In genomic region chr22:39097098-39098020, GRCh38 we compare ENCODE assay signal across 7 cellular contexts. TPM values are rescaled to one million over a fixed set of nuclear protein-coding genes. Genes with fewer than 3 reads are reported as not detected.
DNase-seq lines count a peak whose midpoint lies in the region; ATAC-seq, FAIRE-seq and TF ChIP-seq lines count a peak whose summit lies in the region.

APOBEC3H (plus strand) TSS chr22:39097244; CDS start chr22:39100279, 3,035 bp downstream.

- ATAC-seq in natural killer cell treated with Interleukin-12 subunit alpha and Interleukin-12 subunit beta and Interleukin-15 and Interleukin-18, amount 100 ng/mL, for 72 hours: peak; percentile 45 to 72
- no peak for ATAC-seq in GM18861 (IDR thresholded peaks at IDR 0.05; ENCODE audit: unreplicated experiment)
- no peak for ATAC-seq in GM21381 (IDR thresholded peaks at IDR 0.05; ENCODE audit: unreplicated experiment)
- no peak for ATAC-seq in HG02642 (IDR thresholded peaks at IDR 0.05; ENCODE audit: poor library complexity, unreplicated experiment)

- no peak within 1 kb of the TSS for H3K4me3 ChIP-seq in bronchial epithelial cell (ENCODE audit: low read depth, low read length)

- no peak for TF ChIP-seq CTCF in GM13976 (IDR thresholded peaks at IDR 0.05; ENCODE audit: borderline replicate concordance, control extremely low read depth, extremely low read depth, insufficient read depth, missing control alignments)
- peak; percentile 3 for TF ChIP-seq CTCF in bronchial epithelial cell (IDR thresholded peaks at IDR 0.05; ENCODE audit: insufficient read depth, low read length, severe bottlenecking)

- H3K27me3 Mint-ChIP-seq in natural killer cell treated with Interleukin-12 subunit alpha and Interleukin-12 subunit beta and Interleukin-15 and Interleukin-18, amount 100 ng/mL, for 72 hours: no peaks in the 10 kb centered on the region

- in situ Hi-C loops in GM13976 (cut with MboI; ENCODE audit: low sequenced_read_pairs, unreplicated experiment): no loop called here

- H3K4me1 Mint-ChIP-seq in natural killer cell treated with Interleukin-12 subunit alpha and Interleukin-12 subunit beta and Interleukin-15 and Interleukin-18, amount 100 ng/mL, for 72 hours (ENCODE audit: low read depth in 2 of 2): peaks cover 74 to 78% of the 10 kb centered on the region in 2 donors

- FAIRE-seq in bronchial epithelial cell (lab: Jason Lieb, UNC): no peak

- H3K27me3 ChIP-seq in bronchial epithelial cell (ENCODE audit: control insufficient read depth, insufficient read depth, low read length): no peaks in the 10 kb centered on the region

- peak within 1 kb of the TSS; percentile 95 to 98 for H3K27ac Mint-ChIP-seq in natural killer cell treated with Interleukin-12 subunit alpha and Interleukin-12 subunit beta and Interleukin-15 and Interleukin-18, amount 100 ng/mL, for 72 hours

- no peaks in the 10 kb centered on the region for H3K36me3 ChIP-seq in bronchial epithelial cell (ENCODE audit: control insufficient read depth, insufficient read depth, low read length)

- no peaks in the 10 kb centered on the region for H3K9me3 Mint-ChIP-seq in natural killer cell treated with Interleukin-12 subunit alpha and Interleukin-12 subunit beta and Interleukin-15 and Interleukin-18, amount 100 ng/mL, for 72 hours

- H3K36me3 Mint-ChIP-seq in natural killer cell treated with Interleukin-12 subunit alpha and Interleukin-12 subunit beta and Interleukin-15 and Interleukin-18, amount 100 ng/mL, for 72 hours: no peaks in the 10 kb centered on the region

- peak within 1 kb of the TSS; percentile 83 for H3K4me3 Mint-ChIP-seq in natural killer cell treated with Interleukin-12 subunit alpha and Interleukin-12 subunit beta and Interleukin-15 and Interleukin-18, amount 100 ng/mL, for 72 hours

- DNase-seq in GM13976 (ENCODE audit: low spot score) (peak; percentile 60), NCI-H2196 (lab: John Stamatoyannopoulos, UW; ENCODE audit: unreplicated experiment) (peak; percentile 54), bronchial epithelial cell (ENCODE audit: low read depth) (peak; percentile 88)
- peak; percentile 78 for DNase-seq in natural killer cell treated with Interleukin-12 subunit alpha and Interleukin-12 subunit beta and Interleukin-15 and Interleukin-18, amount 100 ng/mL, for 72 hours (ENCODE audit: low spot score)

RNA-seq across cellular contexts. Expression of gene APOBEC3H, which starts in this region (rescaled TPM):
- 0.13 and 0.26 TPM in 2 replicates for total RNA-seq in bronchial epithelial cell
- 1 to 10 TPM; 6.2 to 6.9 TPM for total RNA-seq in natural killer cell treated with Interleukin-12 subunit alpha and Interleukin-12 subunit beta and Interleukin-15 and Interleukin-18, amount 100 ng/mL, for 72 hours

Comparison
In these comparisons a context has a peak if more than half of its experiments do, and no peak if none do; other contexts are left out.
1. Peak in DNase-seq in bronchial epithelial cell; RNA of the gene not detected or under 1 TPM.
2. ATAC-seq: peak in natural killer cell treated with Interleukin-12 subunit alpha and Interleukin-12 subunit beta and Interleukin-15 and Interleukin-18, amount 100 ng/mL, for 72 hours (2 of 2); none in GM18861 (single experiment), GM21381 (single experiment) and HG02642 (single experiment).
3. Peak in every context shown above with its lines, with median percentiles within 50 percentile points of each other: DNase-seq.